Comparison of ENCODE assay signal across 18 cellular contexts in genomic region chr20:49034070-49034732, GRCh38. TPM values are rescaled to one million over a fixed set of nuclear protein-coding genes. Genes with fewer than 3 reads are reported as not detected.
DNase-seq lines count a peak whose midpoint lies in the region; ATAC-seq and TF ChIP-seq lines count a peak whose summit lies in the region.
"Had no signal": no experiment of that assay in that cellular context is flagged by ENCODE, and none has a peak within 500 bp of the region (broad histone marks: within the 10 kb centered on the region; RNA-seq: fewer than 3 reads in every experiment).

No MANE protein-coding gene starts in this region.

- no peak overlapping the region for H3K18ac ChIP-seq in neuronal stem cell (ENCODE audit: low read length)

- POLR2A ChIA-PET in activated CD4-positive, alpha-beta memory T cell treated with anti-CD3 and anti-CD28 coated beads, Interleukin-2, amount 10 ng/mL, durations not matched to agents 7 days and 5 days (lab: Charles Lee), result interaction anchor here (3.8 kb wide), 1 partner anchor 12 kb away, joined by 19 read pairs; the partner anchor contains the start of gene CSE1L

- H3K27ac ChIP-seq in RWPE2 (ENCODE audit: poor library complexity, severe bottlenecking) (no peak overlapping the region), neuronal stem cell (replicated peaks; ENCODE audit: low read length) (no peak overlapping the region), sigmoid colon (no peak overlapping the region)

- H3K9ac ChIP-seq in neuronal stem cell (ENCODE audit: low read depth, low read length, poor library complexity), result no peak overlapping the region

- H2AK5ac ChIP-seq in neuronal stem cell (ENCODE audit: low read depth, low read length), result no peak overlapping the region

- TF ChIP-seq CTCF in RWPE2 (IDR thresholded peaks at IDR 0.05; ENCODE audit: poor library complexity, severe bottlenecking) (no peak), sigmoid colon (IDR thresholded peaks at IDR 0.05) (no peak)

- no peak overlapping the region for H2BK12ac ChIP-seq in neuronal stem cell (ENCODE audit: low read length)

- H2AFZ ChIP-seq in neuronal stem cell (ENCODE audit: low read length), result no peak overlapping the region

- H3K27ac Mint-ChIP-seq in activated CD4-positive, alpha-beta memory T cell treated with anti-CD3 and anti-CD28 coated beads, Interleukin-2, amount 10 ng/mL, durations not matched to agents 7 days and 5 days, result no peak overlapping the region
- H3K27ac Mint-ChIP-seq: CD4-positive, CD25-positive, alpha-beta regulatory T cell; HFFc6 had no signal

- no peak overlapping the region for H3K4ac ChIP-seq in neuronal stem cell (ENCODE audit: low read length)

- TF ChIP-seq POLR2A in sigmoid colon (IDR thresholded peaks at IDR 0.05), result no peak

- H3K79me1 ChIP-seq in neuronal stem cell (ENCODE audit: low read depth, low read length), result no peaks in the 10 kb centered on the region

- H3K9me3 ChIP-seq in RWPE2 (ENCODE audit: severe bottlenecking) (no peaks in the 10 kb centered on the region), neuronal stem cell (replicated peaks in 1 of 2; ENCODE audit: control insufficient read depth in 2 of 2, insufficient read depth in 1 of 2, low read depth in 1 of 2, low read length in 2 of 2) (no peaks in the 10 kb centered on the region), sigmoid colon (no peaks in the 10 kb centered on the region)
- H3K9me3 ChIP-seq: BE2C, Caco-2 had no signal

- no peak overlapping the region for H3K23ac ChIP-seq in neuronal stem cell (ENCODE audit: low read depth, low read length, poor library complexity)

- H3K14ac ChIP-seq in neuronal stem cell (ENCODE audit: low read length), result no peak overlapping the region

- no peak overlapping the region for H2BK120ac ChIP-seq in neuronal stem cell (ENCODE audit: low read depth, low read length)

- H3K4me1 Mint-ChIP-seq in activated CD4-positive, alpha-beta memory T cell treated with anti-CD3 and anti-CD28 coated beads, Interleukin-2, amount 10 ng/mL, durations not matched to agents 7 days and 5 days, result peaks cover 15% of the 10 kb centered on the region

- CTCF ChIA-PET in activated CD4-positive, alpha-beta memory T cell treated with anti-CD3 and anti-CD28 coated beads, Interleukin-2, amount 10 ng/mL, durations not matched to agents 7 days and 5 days (lab: Charles Lee), result no interaction called here

- WGBS in neuronal stem cell (ENCODE audit: extremely low coverage in 2 of 2, insufficient read length in 2 of 2, insufficient replicate concordance in 1 of 2), 2 donors, result no CpG with 5 or more reads among the region's 7 CpGs
- 94 to 95% methylated on average over 7 of the region's 7 CpGs for WGBS in sigmoid colon, 2 donors

- H3K36me3 Mint-ChIP-seq in activated CD4-positive, alpha-beta memory T cell treated with anti-CD3 and anti-CD28 coated beads, Interleukin-2, amount 10 ng/mL, durations not matched to agents 7 days and 5 days (ENCODE audit: low read depth), result peaks cover 23% of the 10 kb centered on the region

- H4K8ac ChIP-seq in neuronal stem cell (ENCODE audit: low read depth, low read length), result no peak overlapping the region

- no peaks in the 10 kb centered on the region for H3K27me3 ChIP-seq in RWPE2 (ENCODE audit: insufficient read depth, poor library complexity, severe bottlenecking)
- no peaks in the 10 kb centered on the region for H3K27me3 ChIP-seq in neuronal stem cell (ENCODE audit: control insufficient read depth in 3 of 3, insufficient read depth in 3 of 3, low read depth in 1 of 3, low read length in 3 of 3)
- H3K27me3 ChIP-seq in sigmoid colon, result no peaks in the 10 kb centered on the region
- H3K27me3 ChIP-seq: BE2C had no signal

- H3K36me3 ChIP-seq in RWPE2 (ENCODE audit: low read depth), result peaks cover 76% of the 10 kb centered on the region
- H3K36me3 ChIP-seq in neuronal stem cell (replicated peaks in 1 of 2; ENCODE audit: control insufficient read depth in 2 of 2, insufficient read depth in 2 of 2, low read length in 2 of 2), result peaks cover 7 to 52% of the 10 kb centered on the region in 2 donors
- H3K36me3 ChIP-seq in sigmoid colon, result peaks cover 6 to 62% (median 22%) of the 10 kb centered on the region in 4 donors

- H3K4me1 ChIP-seq in RWPE2 (ENCODE audit: insufficient read depth, poor library complexity, severe bottlenecking), result no peaks in the 10 kb centered on the region
- no peaks in the 10 kb centered on the region for H3K4me1 ChIP-seq in neuronal stem cell (ENCODE audit: control insufficient read depth in 2 of 2, insufficient read depth in 1 of 2, low read depth in 1 of 2, low read length in 2 of 2)
- H3K4me1 ChIP-seq in sigmoid colon, result no peaks in the 10 kb centered on the region
- H3K4me1 ChIP-seq: BE2C, Caco-2 had no signal

- intact Hi-C loops in sigmoid colon (cut with DNase I), result no loop called here

- no peak overlapping the region for H3K4me3 Mint-ChIP-seq in activated CD4-positive, alpha-beta memory T cell treated with anti-CD3 and anti-CD28 coated beads, Interleukin-2, amount 10 ng/mL, durations not matched to agents 7 days and 5 days
- H3K4me3 Mint-ChIP-seq: CD4-positive, CD25-positive, alpha-beta regulatory T cell; HFFc6 had no signal

- H3K27me3 Mint-ChIP-seq in activated CD4-positive, alpha-beta memory T cell treated with anti-CD3 and anti-CD28 coated beads, Interleukin-2, amount 10 ng/mL, durations not matched to agents 7 days and 5 days, result no peaks in the 10 kb centered on the region
- H3K27me3 Mint-ChIP-seq: CD4-positive, CD25-positive, alpha-beta regulatory T cell had no signal

- peak; percentile 25; the same call in 1 of the 3 replicates for ATAC-seq in RWPE2 (ENCODE audit: low read depth)
- ATAC-seq: HCT116 had no signal

- peak; percentile 50 for DNase-seq in D341Med (ENCODE audit: low spot score)
- peak; percentile 35 for DNase-seq in NCI-H1105 (lab: John Stamatoyannopoulos, UW)
- DNase-seq in RWPE2 (ENCODE audit: low spot score), result no peak
- DNase-seq in neuronal stem cell (ENCODE audit: low spot score), result no peak
- DNase-seq in activated naive CD4-positive, alpha-beta T cell (lab: John Stamatoyannopoulos, UW), result no peak
- no peak for DNase-seq in sigmoid colon
- no peak for DNase-seq in activated CD4-positive, alpha-beta memory T cell treated with anti-CD3 and anti-CD28 coated beads, Interleukin-2, amount 10 ng/mL, durations not matched to agents 7 days and 5 days
- DNase-seq: BE2C; C1 segment of cervical spinal cord; CD4-positive, CD25-positive, alpha-beta regulatory T cell; DMS153; DMS79; GDM1; GOT3; H7; HFFc6 had no signal

- H2BK15ac ChIP-seq in neuronal stem cell (ENCODE audit: low read length), result no peak overlapping the region

- H4K91ac ChIP-seq in neuronal stem cell (ENCODE audit: low read depth, low read length, poor library complexity), result peak overlapping the region; percentile 11

- TF ChIP-seq EP300 in sigmoid colon (IDR thresholded peaks at IDR 0.05), result no peak

- no peak overlapping the region for H3K4me2 ChIP-seq in neuronal stem cell (ENCODE audit: insufficient read depth, low read length, poor library complexity, severe bottlenecking)

- H3K9me3 Mint-ChIP-seq in activated CD4-positive, alpha-beta memory T cell treated with anti-CD3 and anti-CD28 coated beads, Interleukin-2, amount 10 ng/mL, durations not matched to agents 7 days and 5 days, result no peaks in the 10 kb centered on the region
- H3K9me3 Mint-ChIP-seq: CD4-positive, CD25-positive, alpha-beta regulatory T cell; HFFc6 had no signal

- no peak overlapping the region for H2BK5ac ChIP-seq in neuronal stem cell (ENCODE audit: low read length)

- H3K4me3 ChIP-seq in RWPE2 (ENCODE audit: severe bottlenecking) (no peak overlapping the region), neuronal stem cell (ENCODE audit: low read length in 2 of 2) (no peak overlapping the region), sigmoid colon (no peak overlapping the region)

RNA-seq across cellular contexts. Expression of gene CSE1L, which starts 11.9 kb away (rescaled TPM):
- polyA plus RNA-seq in neuronal stem cell (2013, experiment 1 of 2), result 136 TPM
- 139 TPM for polyA plus RNA-seq in neuronal stem cell (2013, experiment 2 of 2)
- 10 to 100 TPM; 34.6 to 43.9 (median 39.5) TPM for total RNA-seq in sigmoid colon
- 10 to 100 TPM; 10.2 to 30.4 (median 14.8) TPM for polyA plus RNA-seq in sigmoid colon
- 10 to 100 TPM; 65.6 to 67.8 TPM for total RNA-seq in activated CD4-positive, alpha-beta memory T cell treated with anti-CD3 and anti-CD28 coated beads, Interleukin-2, amount 10 ng/mL, durations not matched to agents 7 days and 5 days

Comparison
In these comparisons a context has a peak if more than half of its experiments do, and no peak if none do; other contexts are left out.
1. DNase-seq: peak in D341Med (single experiment) and NCI-H1105 (single experiment); none in RWPE2 (single experiment), neuronal stem cell (single experiment), activated naive CD4-positive, alpha-beta T cell (0 of 4), sigmoid colon (single experiment) and activated CD4-positive, alpha-beta memory T cell treated with anti-CD3 and anti-CD28 coated beads, Interleukin-2, amount 10 ng/mL, durations not matched to agents 7 days and 5 days (single experiment).